In the genomic region with DNA sequence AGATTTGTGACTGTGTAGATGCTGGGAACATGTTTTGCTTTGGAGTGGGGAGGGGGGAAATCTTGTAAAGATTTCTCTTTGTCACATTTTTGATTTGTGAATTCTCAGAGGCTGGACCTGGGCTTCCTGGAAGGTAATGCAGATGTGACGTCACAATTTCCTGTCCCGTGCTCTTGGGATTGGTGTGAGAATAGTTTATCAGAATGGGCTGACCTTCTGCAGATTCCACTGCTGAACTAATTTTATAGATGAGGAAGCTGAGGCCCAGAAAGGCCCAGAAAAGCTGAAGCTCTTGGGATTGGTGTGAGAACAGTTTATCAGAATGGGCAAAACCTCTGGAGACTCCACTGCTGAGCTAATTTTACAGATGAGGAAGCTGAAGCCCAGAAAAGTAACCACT, we compare ENCODE assay signal across 16 cellular contexts. TPM values are rescaled to one million over a fixed set of nuclear protein-coding genes. Genes with fewer than 3 reads are reported as not detected.
DNase-seq lines count a peak whose midpoint lies in the region; ATAC-seq and TF ChIP-seq lines count a peak whose summit lies in the region.
"Had no signal": no experiment of that assay in that cellular context is flagged by ENCODE, and none has a peak within 500 bp of the region (broad histone marks: within the 10 kb centered on the region; RNA-seq: fewer than 3 reads in every experiment).

No MANE protein-coding gene starts in this region.

- ATAC-seq in WTC11 (no peak), HG03432 (IDR thresholded peaks at IDR 0.05; ENCODE audit: unreplicated experiment) (no peak), GM21825 (IDR thresholded peaks at IDR 0.05; ENCODE audit: unreplicated experiment) (no peak)
- ATAC-seq in stimulated activated effector memory CD8-positive, alpha-beta T cell treated with anti-CD3 and anti-CD28 coated beads, Interleukin-12 subunit alpha, Interleukin-12 subunit beta, amount 100 ng/mL, for 72 hours: no peak

- TF ChIP-seq CTCF in WTC11 (IDR thresholded peaks at IDR 0.05) (no peak), fibroblast of villous mesenchyme (IDR thresholded peaks at IDR 0.05; ENCODE audit: insufficient read depth, low read depth, low read length) (no peak)

- no peaks in the 10 kb centered on the region for H3K27me3 Mint-ChIP-seq in activated naive CD4-positive, alpha-beta T cell treated with anti-CD3 and anti-CD28 coated beads for 36 hours (ENCODE audit: low read depth)
- no peaks in the 10 kb centered on the region for H3K27me3 Mint-ChIP-seq in WTC11 (ENCODE audit: low read depth)

- peak overlapping the region; percentile 19 for H3K27ac Mint-ChIP-seq in activated naive CD4-positive, alpha-beta T cell treated with anti-CD3 and anti-CD28 coated beads for 36 hours
- peak overlapping the region; percentile 29; the same call in 1 of the 2 replicates for H3K27ac Mint-ChIP-seq in WTC11
- peak overlapping the region; percentile 45 for H3K27ac Mint-ChIP-seq in stimulated activated effector memory CD8-positive, alpha-beta T cell treated with anti-CD3 and anti-CD28 coated beads, Interleukin-12 subunit alpha, Interleukin-12 subunit beta, amount 100 ng/mL, for 72 hours
- H3K27ac Mint-ChIP-seq: neural progenitor cell had no signal

- H3K36me3 Mint-ChIP-seq in activated naive CD4-positive, alpha-beta T cell treated with anti-CD3 and anti-CD28 coated beads for 36 hours (ENCODE audit: low read depth): peaks cover 10% of the 10 kb centered on the region
- no peaks in the 10 kb centered on the region for H3K36me3 Mint-ChIP-seq in WTC11
- no peaks in the 10 kb centered on the region for H3K36me3 Mint-ChIP-seq in stimulated activated effector memory CD8-positive, alpha-beta T cell treated with anti-CD3 and anti-CD28 coated beads, Interleukin-12 subunit alpha, Interleukin-12 subunit beta, amount 100 ng/mL, for 72 hours

- no peak overlapping the region for H3K4me3 Mint-ChIP-seq in activated naive CD4-positive, alpha-beta T cell treated with anti-CD3 and anti-CD28 coated beads for 36 hours
- no peak overlapping the region for H3K4me3 Mint-ChIP-seq in WTC11
- no peak overlapping the region for H3K4me3 Mint-ChIP-seq in stimulated activated effector memory CD8-positive, alpha-beta T cell treated with anti-CD3 and anti-CD28 coated beads, Interleukin-12 subunit alpha, Interleukin-12 subunit beta, amount 100 ng/mL, for 72 hours
- H3K4me3 Mint-ChIP-seq: IgD-negative memory B cell, neural progenitor cell had no signal

- CTCF ChIA-PET in activated naive CD4-positive, alpha-beta T cell treated with anti-CD3 and anti-CD28 coated beads for 36 hours (lab: Charles Lee): no interaction called here
- CTCF ChIA-PET in WTC11 (lab: Charles Lee): no interaction called here

- H3K4me1 Mint-ChIP-seq in activated naive CD4-positive, alpha-beta T cell treated with anti-CD3 and anti-CD28 coated beads for 36 hours (ENCODE audit: low read depth): peaks cover 87% of the 10 kb centered on the region
- H3K4me1 Mint-ChIP-seq in WTC11: peaks cover 84% of the 10 kb centered on the region
- H3K4me1 Mint-ChIP-seq in stimulated activated effector memory CD8-positive, alpha-beta T cell treated with anti-CD3 and anti-CD28 coated beads, Interleukin-12 subunit alpha, Interleukin-12 subunit beta, amount 100 ng/mL, for 72 hours: peaks cover 78% of the 10 kb centered on the region

- no peak overlapping the region for H3K4me3 ChIP-seq in fibroblast of villous mesenchyme (ENCODE audit: low read depth, low read length)
- H3K4me3 ChIP-seq: GM23248, hepatocyte, neural progenitor cell, uterus had no signal

- H3K9me3 Mint-ChIP-seq in activated naive CD4-positive, alpha-beta T cell treated with anti-CD3 and anti-CD28 coated beads for 36 hours: no peaks in the 10 kb centered on the region
- no peaks in the 10 kb centered on the region for H3K9me3 Mint-ChIP-seq in WTC11
- H3K9me3 Mint-ChIP-seq in stimulated activated effector memory CD8-positive, alpha-beta T cell treated with anti-CD3 and anti-CD28 coated beads, Interleukin-12 subunit alpha, Interleukin-12 subunit beta, amount 100 ng/mL, for 72 hours: no peaks in the 10 kb centered on the region
- H3K9me3 Mint-ChIP-seq: IgD-negative memory B cell had no signal

- POLR2A ChIA-PET in WTC11 (lab: Charles Lee): no interaction called here

- DNase-seq in activated naive CD4-positive, alpha-beta T cell treated with anti-CD3 and anti-CD28 coated beads for 36 hours: peak; percentile 39
- no peak for DNase-seq in activated naive CD4-positive, alpha-beta T cell (lab: John Stamatoyannopoulos, UW)
- DNase-seq in WTC11 (ENCODE audit: low spot score) (no peak), fibroblast of villous mesenchyme (ENCODE audit: low read depth) (peak; percentile 38)
- no peak for DNase-seq in stimulated activated effector memory CD8-positive, alpha-beta T cell treated with anti-CD3 and anti-CD28 coated beads, Interleukin-12 subunit alpha, Interleukin-12 subunit beta, amount 100 ng/mL, for 72 hours (ENCODE audit: low spot score in 2 of 2)
- no peak for DNase-seq in stimulated activated naive CD4-positive, alpha-beta T cell (lab: John Stamatoyannopoulos, UW)
- DNase-seq: GDM1, NCI-H2029, NCI-H446, uterus had no signal

- intact Hi-C loops in activated naive CD4-positive, alpha-beta T cell treated with anti-CD3 and anti-CD28 coated beads for 36 hours (cut with micrococcal nuclease): no loop called here

TF ChIP-seq in WTC11, 78 proteins besides CTCF, POLR2A, EP300 and RAD21 (continues in another document):
- TF ChIP-seq CREM (CRISPR knock-in tag; IDR thresholded peaks at IDR 0.05) (no peak), ARID4B (CRISPR knock-in tag; IDR thresholded peaks at IDR 0.05; ENCODE audit: borderline replicate concordance) (no peak), NFATC4 (CRISPR knock-in tag; IDR thresholded peaks at IDR 0.05) (no peak), ATF2 (CRISPR knock-in tag; IDR thresholded peaks at IDR 0.05; ENCODE audit: borderline replicate concordance, low read depth) (no peak), MLX (CRISPR knock-in tag; IDR thresholded peaks at IDR 0.05) (no peak), IRF2 (CRISPR knock-in tag; IDR thresholded peaks at IDR 0.05; ENCODE audit: borderline replicate concordance, low read depth) (no peak), FOXP1 (CRISPR knock-in tag; IDR thresholded peaks at IDR 0.05; ENCODE audit: borderline replicate concordance) (no peak), NR1H2 (CRISPR knock-in tag; IDR thresholded peaks at IDR 0.05) (no peak), FOXK1 (CRISPR knock-in tag; IDR thresholded peaks at IDR 0.05) (no peak), TP53 (CRISPR knock-in tag; IDR thresholded peaks at IDR 0.05) (no peak), SMAD4 (CRISPR knock-in tag; IDR thresholded peaks at IDR 0.05) (no peak), NFE2L1 (CRISPR knock-in tag; IDR thresholded peaks at IDR 0.05) (no peak), HMGA2 (CRISPR knock-in tag; IDR thresholded peaks at IDR 0.05) (no peak)

RNA-seq across cellular contexts. Expression of gene HS3ST3B1, which starts 34.0 kb away (rescaled TPM):
- total RNA-seq in activated naive CD4-positive, alpha-beta T cell treated with anti-CD3 and anti-CD28 coated beads for 36 hours: 10 to 100 TPM; 23.2 to 26.0 TPM
- 12.3 to 22.3 TPM (median 13.1 TPM) in 3 replicates for total RNA-seq in WTC11 (2021)
- total RNA-seq in fibroblast of villous mesenchyme: 7.4 and 10.4 TPM in 2 replicates

Comparison
In these comparisons a context has a peak if more than half of its experiments do, and no peak if none do; other contexts are left out.
1. DNase-seq: peak in activated naive CD4-positive, alpha-beta T cell treated with anti-CD3 and anti-CD28 coated beads for 36 hours (single experiment) and fibroblast of villous mesenchyme (single experiment); none in activated naive CD4-positive, alpha-beta T cell (0 of 4), WTC11 (single experiment), stimulated activated effector memory CD8-positive, alpha-beta T cell treated with anti-CD3 and anti-CD28 coated beads, Interleukin-12 subunit alpha, Interleukin-12 subunit beta, amount 100 ng/mL, for 72 hours (0 of 2) and stimulated activated naive CD4-positive, alpha-beta T cell (0 of 6).
2. Peak in every context shown above with its lines, with median percentiles within 50 percentile points of each other: H3K27ac Mint-ChIP-seq.